In genomic region chr15:40100133-40100946, GRCh38 we compare ENCODE assay signal across 10 cellular contexts. TPM values are rescaled to one million over a fixed set of nuclear protein-coding genes. Genes with fewer than 3 reads are reported as not detected.
DNase-seq lines count a peak whose midpoint lies in the region; ATAC-seq and TF ChIP-seq lines count a peak whose summit lies in the region.
"Had no signal": no experiment of that assay in that cellular context is flagged by ENCODE, and none has a peak within 500 bp of the region (broad histone marks: within the 10 kb centered on the region; RNA-seq: fewer than 3 reads in every experiment).

No MANE protein-coding gene starts in this region.

- H3K9ac ChIP-seq in mammary epithelial cell (ENCODE audit: insufficient read depth, low read length), result no peak overlapping the region

- dilution Hi-C loops in mammary epithelial cell (cut with HindIII; ENCODE audit: low sequenced_read_pairs), result loop anchor here (5.0 kb wide), 3 partner anchors 52 to 102 kb away; no protein-coding TSS in a partner anchor

- no peak for TF ChIP-seq POLR2A in breast epithelium (IDR thresholded peaks at IDR 0.05)
- no peak for TF ChIP-seq POLR2A in transverse colon (IDR thresholded peaks at IDR 0.05)

- peaks cover 3% of the 10 kb centered on the region for H3K36me3 Mint-ChIP-seq in T-cell

- H4K20me1 ChIP-seq in mammary epithelial cell (ENCODE audit: insufficient read depth, low read length), result no peaks in the 10 kb centered on the region

- POLR2A ChIA-PET in T-cell (lab: Charles Lee), result interaction anchor here in 1 of 2 donors (0.6 to 1.2 kb wide), 2 partner anchors 9 to 34 kb away, joined by 3 read pairs; no protein-coding TSS in a partner anchor

- TF ChIP-seq EP300 in transverse colon (IDR thresholded peaks at IDR 0.05; ENCODE audit: low read depth), result no peak

- H3K27me3 ChIP-seq in breast epithelium (no peaks in the 10 kb centered on the region), mammary epithelial cell (ENCODE audit: insufficient read depth, low read length) (no peaks in the 10 kb centered on the region), left lung (no peaks in the 10 kb centered on the region), transverse colon (no peaks in the 10 kb centered on the region)

- peaks cover 60 to 78% (median 74%) of the 10 kb centered on the region in 3 donors for H3K4me1 Mint-ChIP-seq in T-cell

- H3K79me2 ChIP-seq in mammary epithelial cell (ENCODE audit: insufficient read depth, low read length), result no peaks in the 10 kb centered on the region

- no peaks in the 10 kb centered on the region for H3K27me3 Mint-ChIP-seq in T-cell

- no TSS peak for BruUV-seq in mammary epithelial cell (replicated peaks; lab: Mats Ljungman, UMichigan)

- no peaks in the 10 kb centered on the region for H3K9me3 ChIP-seq in breast epithelium
- no peaks in the 10 kb centered on the region for H3K9me3 ChIP-seq in mammary epithelial cell (replicated peaks; ENCODE audit: insufficient read depth, low read length)
- no peaks in the 10 kb centered on the region for H3K9me3 ChIP-seq in left lung
- H3K9me3 ChIP-seq in transverse colon, result no peaks in the 10 kb centered on the region

- no peak overlapping the region for H3K4me2 ChIP-seq in mammary epithelial cell (ENCODE audit: insufficient read depth, low read depth, low read length)

- CTCF ChIA-PET in mammary epithelial cell (lab: Charles Lee; ENCODE audit: low non-redundant PET) (no interaction called here), T-cell (lab: Charles Lee) (interaction anchor here in 1 of 2 donors (0.7 to 1.5 kb wide), 3 partner anchors 23 to 38 kb away, joined by 3 to 8 read pairs (median 4); no protein-coding TSS in a partner anchor)

- TF ChIP-seq CTCF in breast epithelium (IDR thresholded peaks at IDR 0.05) (no peak), mammary epithelial cell (conservative IDR thresholded peaks at IDR 0.05 in 1 of 2, IDR thresholded peaks at IDR 0.05 in 1 of 2; ENCODE audit: extremely low read depth in 1 of 2, insufficient read depth in 1 of 2, low read depth in 1 of 2, low read length in 2 of 2) (no peak), left lung (IDR thresholded peaks at IDR 0.05) (no peak), transverse colon (IDR thresholded peaks at IDR 0.05) (no peak)

- intact Hi-C loops in breast epithelium (cut with DNase I; ENCODE audit: low total_unique reads) (loop anchor here (10.0 kb wide), 1 partner anchor 46 kb away; no protein-coding TSS in a partner anchor), mammary epithelial cell (cut with micrococcal nuclease) (loop anchor here (5.0 to 10.0 kb wide), 3 partner anchors 38 to 316 kb away; partner anchors contain the start of gene FSIP1), left lung (cut with DNase I) (no loop called here), transverse colon (cut with DNase I; ENCODE audit: low total_unique reads) (loop anchor here (10.0 kb wide), 1 partner anchor 224 kb away; the partner anchor contains the start of gene INAFM2)

- H3K4me3 ChIP-seq in breast epithelium (no peak overlapping the region), mammary epithelial cell (replicated peaks in 1 of 3; ENCODE audit: insufficient read depth in 1 of 3, low read depth in 2 of 3, low read length in 3 of 3) (no peak overlapping the region), left lung (no peak overlapping the region), transverse colon (no peak overlapping the region)

- H3K27ac ChIP-seq in breast epithelium (peak overlapping the region; percentile 91 to 96), mammary epithelial cell (ENCODE audit: insufficient read depth, low read depth, low read length) (no peak overlapping the region), left lung (peak overlapping the region; percentile 70 to 91), transverse colon (peak overlapping the region; percentile 88 to 94 (median 90))

- peak overlapping the region in 1 of 3 donors; percentile 43 for H3K4me3 Mint-ChIP-seq in T-cell

- ATAC-seq in T-cell (replicated peaks in 1 of 4) (no peak), left lung (no peak), GM21723 (IDR thresholded peaks at IDR 0.05; ENCODE audit: unreplicated experiment) (no peak)

- H3K9me3 Mint-ChIP-seq in T-cell, result no peaks in the 10 kb centered on the region

- no peaks in the 10 kb centered on the region for H3K36me3 ChIP-seq in breast epithelium
- no peaks in the 10 kb centered on the region for H3K36me3 ChIP-seq in mammary epithelial cell (ENCODE audit: insufficient read depth, low read length)
- H3K36me3 ChIP-seq in left lung, result peaks cover 0 to 4% of the 10 kb centered on the region in 2 donors
- no peaks in the 10 kb centered on the region for H3K36me3 ChIP-seq in transverse colon

- in situ Hi-C loops in mammary epithelial cell (cut with MboI; ENCODE audit: low sequenced_read_pairs in 2 of 2) (no loop called here), transverse colon (cut with MboI; ENCODE audit: low pct_ligation_motif_present in 1 of 4, low pct_unique_long_range_greater_than_20kb in 1 of 4, low sequenced_read_pairs in 3 of 4) (loop anchor here in 2 of 4 donors (10.0 kb wide), 2 partner anchors 46 to 56 kb away; no protein-coding TSS in a partner anchor)

- no peak overlapping the region for H2AFZ ChIP-seq in mammary epithelial cell (ENCODE audit: low read depth, low read length)

- 85% methylated on average over 13 of the region's 13 CpGs for WGBS in mammary epithelial cell (ENCODE audit: low coverage, missing lambda C conversion rate)
- 79% methylated on average over 13 of the region's 13 CpGs; no CpG with 5 or more reads in 1 of the 2 donors for WGBS in transverse colon (ENCODE audit: low coverage in 1 of 2), 2 donors

- H3K27ac Mint-ChIP-seq in T-cell, result peak overlapping the region; percentile 79 to 89

- no peak for DNase-seq in breast epithelium (ENCODE audit: low spot score in 2 of 2)
- DNase-seq in mammary epithelial cell, result no peak
- no peak for DNase-seq in T-cell
- DNase-seq in left lung, result peak in 1 of 2 donors; percentile 39
- DNase-seq in transverse colon, result no peak
- DNase-seq in NCI-H1105 treated with DMSO at 0.1 percent for 48 hours (lab: John Stamatoyannopoulos, UW), result no peak
- no peak for DNase-seq in epidermal melanocyte (ENCODE audit: insufficient read length, low spot score)
- DNase-seq: midbrain, NCI-H345 had no signal

- peaks cover 34 to 42% of the 10 kb centered on the region in 2 donors for H3K4me1 ChIP-seq in breast epithelium
- H3K4me1 ChIP-seq in mammary epithelial cell (ENCODE audit: insufficient read depth, low read length), result peaks cover 31% of the 10 kb centered on the region
- peaks cover 77 to 99% of the 10 kb centered on the region in 2 donors for H3K4me1 ChIP-seq in left lung
- H3K4me1 ChIP-seq in transverse colon, result peaks cover 83 to 99% (median 85%) of the 10 kb centered on the region in 4 donors

RNA-seq across cellular contexts. Expression of gene BMF, which starts 8.3 kb away (rescaled TPM):
- total RNA-seq in breast epithelium, result 10 to 100 TPM in 1 of 3 donors, 1 to 10 TPM in 2; 8.2 to 24.4 (median 9.3) TPM
- 1 to 10 TPM; 1.5 to 2.2 TPM for total RNA-seq in mammary epithelial cell
- 0.22 TPM for polyA plus RNA-seq in mammary epithelial cell
- polyA minus RNA-seq in mammary epithelial cell, result not detected
- total RNA-seq in T-cell, result 10 to 100 TPM in 3 of 5 donors, 1 to 10 TPM in 2; 6.6 to 46.7 (median 42.4) TPM
- 10 to 100 TPM; 16.2 to 21.2 TPM for total RNA-seq in left lung
- 10 to 100 TPM; 13.3 to 35.4 (median 25.1) TPM for total RNA-seq in transverse colon

Comparison
In these comparisons a context has a peak if more than half of its experiments do, and no peak if none do; other contexts are left out.
1. intact Hi-C loops: an anchor here in breast epithelium (10.0 kb wide), mammary epithelial cell (5.0 to 10.0 kb wide) and transverse colon (10.0 kb wide); none called in left lung.